In the genomic region with DNA sequence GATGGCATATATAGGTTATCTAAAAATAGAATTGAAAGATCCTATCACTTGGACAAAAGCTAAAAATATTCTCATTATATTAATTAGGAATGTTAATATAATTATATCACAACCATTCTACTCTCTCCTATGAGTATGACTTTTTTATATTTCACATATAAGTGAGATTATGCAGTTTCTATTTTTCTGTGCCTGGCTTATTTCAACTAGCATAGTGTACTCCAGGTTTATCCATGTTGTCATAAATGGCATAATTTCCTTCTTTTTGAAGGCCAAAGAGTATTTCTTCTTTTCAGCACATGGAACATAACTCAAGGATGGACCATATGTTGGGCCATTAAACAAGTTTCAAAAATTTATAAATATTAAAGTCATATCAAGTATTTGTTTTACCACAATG, we compare ENCODE assay signal across 22 cellular contexts.
DNase-seq lines count a peak whose midpoint lies in the region; ATAC-seq, FAIRE-seq and TF ChIP-seq lines count a peak whose summit lies in the region.
"Had no signal": no experiment of that assay in that cellular context is flagged by ENCODE, and none has a peak within 500 bp of the region (broad histone marks: within the 10 kb centered on the region; RNA-seq: fewer than 3 reads in every experiment).

No MANE protein-coding gene starts in this region.

- no peak overlapping the region for H2AFZ ChIP-seq in astrocyte (ENCODE audit: low read depth, low read length)
- H2AFZ ChIP-seq in smooth muscle cell (ENCODE audit: low read depth) = no peak overlapping the region

- no peak for TF ChIP-seq CTCF in astrocyte (IDR thresholded peaks at IDR 0.05; ENCODE audit: insufficient read depth, low read depth, low read length)
- no peak for TF ChIP-seq CTCF in pancreas (IDR thresholded peaks at IDR 0.05)
- no peak for TF ChIP-seq CTCF in smooth muscle cell (IDR thresholded peaks at IDR 0.05; ENCODE audit: borderline replicate concordance, insufficient read depth, poor library complexity, severe bottlenecking)
- no peak for TF ChIP-seq CTCF in kidney (IDR thresholded peaks at IDR 0.05; ENCODE audit: borderline replicate concordance, extremely low read depth, insufficient read depth)

- H3K4me3 Mint-ChIP-seq in astrocyte (ENCODE audit: unreplicated experiment) = peak overlapping the region; percentile 82
- H3K4me3 Mint-ChIP-seq: B cell; CD4-positive, alpha-beta T cell; CD8-positive, alpha-beta T cell had no signal

- H3K27me3 Mint-ChIP-seq in astrocyte (ENCODE audit: low read depth, unreplicated experiment) = no peaks in the 10 kb centered on the region
- H3K27me3 Mint-ChIP-seq: B cell; CD4-positive, alpha-beta T cell had no signal

- H3K4me2 ChIP-seq in astrocyte (ENCODE audit: low read length) (no peak overlapping the region), smooth muscle cell (peak overlapping the region; percentile 75)
- H3K4me2 ChIP-seq: A549; BLaER1 treated with 17β-estradiol and CSF1 and Interleukin-3, amounts not matched to agents 10 nM and 100 nM had no signal

- H3F3A ChIP-seq in smooth muscle cell (ENCODE audit: low read depth) = peaks cover 18% of the 10 kb centered on the region

- ATAC-seq in pancreas (no peak), GM21367 (IDR thresholded peaks at IDR 0.05; ENCODE audit: unreplicated experiment) (no peak)
- ATAC-seq: A549; CD8-positive, alpha-beta T cell had no signal

- no peaks in the 10 kb centered on the region for H3K36me3 ChIP-seq in astrocyte (ENCODE audit: insufficient read depth, low read length)
- H3K36me3 ChIP-seq in pancreas = no peaks in the 10 kb centered on the region
- H3K36me3 ChIP-seq in smooth muscle cell (ENCODE audit: low read depth) = no peaks in the 10 kb centered on the region
- H3K36me3 ChIP-seq in small intestine (ENCODE audit: control insufficient read depth in 2 of 2, insufficient read depth in 2 of 2, low read length in 2 of 2) = no peaks in the 10 kb centered on the region
- no peaks in the 10 kb centered on the region for H3K36me3 ChIP-seq in kidney (ENCODE audit: control insufficient read depth in 1 of 2, insufficient read depth in 2 of 2, low read length in 2 of 2)
- H3K36me3 ChIP-seq: BLaER1 treated with 17β-estradiol and CSF1 and Interleukin-3, amounts not matched to agents 10 nM and 100 nM had no signal

- peaks cover 2% of the 10 kb centered on the region for H3K36me3 Mint-ChIP-seq in astrocyte (ENCODE audit: low read depth, unreplicated experiment)
- H3K36me3 Mint-ChIP-seq: CD8-positive, alpha-beta T cell had no signal

- no peaks in the 10 kb centered on the region for H3K79me2 ChIP-seq in astrocyte (ENCODE audit: insufficient read depth, low read length)
- H3K79me2 ChIP-seq in smooth muscle cell (ENCODE audit: low read depth) = peaks cover 19% of the 10 kb centered on the region

- H3K4me1 ChIP-seq in astrocyte (ENCODE audit: insufficient read depth, low read length) = peaks cover 10% of the 10 kb centered on the region
- no peaks in the 10 kb centered on the region for H3K4me1 ChIP-seq in pancreas
- peaks cover 47% of the 10 kb centered on the region for H3K4me1 ChIP-seq in smooth muscle cell (ENCODE audit: low read depth)
- H3K4me1 ChIP-seq in small intestine (ENCODE audit: control insufficient read depth in 2 of 2, insufficient read depth in 1 of 2, low read depth in 1 of 2, low read length in 1 of 2) = no peaks in the 10 kb centered on the region
- H3K4me1 ChIP-seq in kidney (ENCODE audit: control insufficient read depth in 1 of 2, insufficient read depth in 1 of 2, low read depth in 1 of 2, low read length in 2 of 2) = no peaks in the 10 kb centered on the region
- H3K4me1 ChIP-seq: A549 had no signal

- no peak overlapping the region for H3K9ac ChIP-seq in astrocyte (ENCODE audit: low read length)
- no peak overlapping the region for H3K9ac ChIP-seq in smooth muscle cell (ENCODE audit: low read depth)
- no peak overlapping the region for H3K9ac ChIP-seq in kidney (ENCODE audit: low read length in 2 of 2)
- H3K9ac ChIP-seq: BLaER1 treated with 17β-estradiol and CSF1 and Interleukin-3, amounts not matched to agents 10 nM and 100 nM had no signal

- intact Hi-C loops in pancreas (cut with DNase I) = no loop called here
- intact Hi-C loops in kidney (cut with DNase I) = no loop called here

- H3K9me3 Mint-ChIP-seq in astrocyte (ENCODE audit: unreplicated experiment) = no peaks in the 10 kb centered on the region
- H3K9me3 Mint-ChIP-seq: CD4-positive, alpha-beta T cell had no signal

- no peaks in the 10 kb centered on the region for H3K27me3 ChIP-seq in astrocyte (ENCODE audit: insufficient read depth, low read length)
- no peaks in the 10 kb centered on the region for H3K27me3 ChIP-seq in pancreas
- H3K27me3 ChIP-seq in smooth muscle cell (ENCODE audit: low read depth) = no peaks in the 10 kb centered on the region
- no peaks in the 10 kb centered on the region for H3K27me3 ChIP-seq in small intestine (ENCODE audit: control insufficient read depth in 2 of 2, insufficient read depth in 2 of 2, low read length in 2 of 2)
- H3K27me3 ChIP-seq: BLaER1 treated with 17β-estradiol and CSF1 and Interleukin-3, amounts not matched to agents 10 nM and 100 nM had no signal

- H4K20me1 ChIP-seq in astrocyte (ENCODE audit: insufficient read depth, low read length) (no peaks in the 10 kb centered on the region), smooth muscle cell (ENCODE audit: low read depth) (no peaks in the 10 kb centered on the region)
- H4K20me1 ChIP-seq: BLaER1 treated with 17β-estradiol and CSF1 and Interleukin-3, amounts not matched to agents 10 nM and 100 nM had no signal

- no peak for FAIRE-seq in astrocyte (lab: Jason Lieb, UNC)
- FAIRE-seq in pancreas (lab: Jason Lieb, UNC) = peak; percentile 60
- no peak for FAIRE-seq in small intestine (lab: Jason Lieb, UNC)
- no peak for FAIRE-seq in kidney (lab: Jason Lieb, UNC)
- FAIRE-seq: A549, D721Med, G401.6, GM12891, GM19239 had no signal

- DNase-seq in astrocyte (ENCODE audit: low read depth) (no peak), pancreas (no peak), smooth muscle cell (lab: John Stamatoyannopoulos, UW; ENCODE audit: unreplicated experiment) (no peak), small intestine (no peak), kidney (no peak)
- DNase-seq: AML-193; Caco-2; Calu3; CD4-positive, alpha-beta T cell; CD8-positive, alpha-beta T cell; DMS79 treated with DMSO at 0.1 percent for 48 hours; GF-D8 had no signal

- H3K27ac Mint-ChIP-seq in astrocyte (ENCODE audit: unreplicated experiment) = no peak overlapping the region
- H3K27ac Mint-ChIP-seq: B cell; CD4-positive, alpha-beta T cell; CD8-positive, alpha-beta T cell had no signal

- H3K27ac ChIP-seq in astrocyte (ENCODE audit: low read depth, low read length) (no peak overlapping the region), pancreas (no peak overlapping the region), smooth muscle cell (ENCODE audit: low read depth) (peak overlapping the region; percentile 99), small intestine (ENCODE audit: low read depth in 1 of 2, low read length in 1 of 2) (no peak overlapping the region), kidney (ENCODE audit: low read depth in 2 of 2, low read length in 2 of 2) (no peak overlapping the region)
- H3K27ac ChIP-seq: 22Rv1; A549; BLaER1 treated with 17β-estradiol and CSF1 and Interleukin-3, amounts not matched to agents 10 nM and 100 nM; C4-2B had no signal

- H3K9me3 ChIP-seq in astrocyte (ENCODE audit: insufficient read depth, low read depth, low read length) = no peaks in the 10 kb centered on the region
- H3K9me3 ChIP-seq in pancreas = no peaks in the 10 kb centered on the region
- no peaks in the 10 kb centered on the region for H3K9me3 ChIP-seq in smooth muscle cell (replicated peaks; ENCODE audit: low read depth)
- no peaks in the 10 kb centered on the region for H3K9me3 ChIP-seq in small intestine (ENCODE audit: control insufficient read depth, low read depth)
- H3K9me3 ChIP-seq in kidney (ENCODE audit: control insufficient read depth in 1 of 2, low read length in 2 of 2) = no peaks in the 10 kb centered on the region
- H3K9me3 ChIP-seq: A549; BLaER1 treated with 17β-estradiol and CSF1 and Interleukin-3, amounts not matched to agents 10 nM and 100 nM; Caco-2 had no signal

- H3K4me1 Mint-ChIP-seq in astrocyte (ENCODE audit: low read depth, unreplicated experiment) = peaks cover 26% of the 10 kb centered on the region
- H3K4me1 Mint-ChIP-seq: B cell had no signal

- no peak overlapping the region for H3K4me3 ChIP-seq in astrocyte (ENCODE audit: insufficient read depth, low read depth, low read length)
- H3K4me3 ChIP-seq in pancreas = no peak overlapping the region
- H3K4me3 ChIP-seq in smooth muscle cell = peak overlapping the region; percentile 9
- H3K4me3 ChIP-seq in small intestine (ENCODE audit: low read depth in 1 of 2, low read length in 2 of 2) = no peak overlapping the region
- H3K4me3 ChIP-seq in kidney (ENCODE audit: low read length in 2 of 2) = no peak overlapping the region
- H3K4me3 ChIP-seq: A549; BLaER1 treated with 17β-estradiol and CSF1 and Interleukin-3, amounts not matched to agents 10 nM and 100 nM had no signal
